ENCODE assay signal across 24 cellular contexts in genomic region chr9:38289486-38290275, GRCh38.
"Had no signal": no experiment of that assay in that cellular context is flagged by ENCODE, and none has a peak within 500 bp of the region (broad histone marks: within the 10 kb centered on the region; RNA-seq: fewer than 3 reads in every experiment).

No MANE protein-coding gene starts in this region.

- H3K4me3 ChIP-seq: esophagus muscularis mucosa, gastrocnemius medialis, heart right ventricle, lung, neural progenitor cell, prostate gland, spleen, thoracic aorta, transverse colon had no signal

- H3K27ac ChIP-seq: epithelial cell of prostate, esophagus muscularis mucosa, gastrocnemius medialis, heart right ventricle, neural progenitor cell, parathyroid adenoma, prostate gland, spleen, thoracic aorta, transverse colon had no signal

- H3K36me3 ChIP-seq: esophagus muscularis mucosa, gastrocnemius medialis, heart right ventricle, neural progenitor cell, prostate gland, spleen, thoracic aorta, transverse colon had no signal

- H3K27me3 ChIP-seq: esophagus muscularis mucosa, gastrocnemius medialis, neural progenitor cell, spleen, transverse colon had no signal

- DNase-seq: effector memory CD8-positive, alpha-beta T cell; gastrocnemius medialis; heart right ventricle; hypothalamus; islet precursor cell; left ventricle myocardium superior; mesenchymal stem cell; natural killer cell; occipital lobe; spleen; stimulated activated CD4-positive, alpha-beta T cell treated with anti-CD3 and anti-CD28 coated beads, Interleukin-15, amount 100 ng/mL, for 24 hours; stimulated activated CD4-positive, alpha-beta T cell treated with anti-CD3 and anti-CD28 coated beads, Interleukin-1b, Interleukin-23, amount 100 ng/mL, for 48 hours; stimulated activated CD4-positive, alpha-beta T cell treated with anti-CD3 and anti-CD28 coated beads, Interleukin-4, amount 100 ng/mL, for 24 hours; stimulated activated naive CD8-positive, alpha-beta T cell treated with anti-CD3 and anti-CD28 coated beads, Interleukin-15, amount 100 ng/mL, for 72 hours; transverse colon had no signal

- H3K4me2 ChIP-seq: neural progenitor cell had no signal

- H3K9me3 ChIP-seq: esophagus muscularis mucosa, gastrocnemius medialis, heart right ventricle, prostate gland, spleen, thoracic aorta, transverse colon had no signal

- H2AFZ ChIP-seq: neural progenitor cell, parathyroid adenoma had no signal

- ATAC-seq: effector memory CD8-positive, alpha-beta T cell; gastrocnemius medialis; heart right ventricle; left ventricle myocardium superior; natural killer cell; sciatic nerve; stimulated activated memory B cell treated with anti-CD40 and anti-IgM and Interleukin-4, amounts not matched to agents 10 μg/mL and 1 μg/mL and 100 μg/mL, for 72 hours; stimulated activated naive CD8-positive, alpha-beta T cell treated with anti-CD3 and anti-CD28 coated beads, Interleukin-15, amount 100 ng/mL, for 72 hours had no signal

- H3K4me1 ChIP-seq: gastrocnemius medialis, parathyroid adenoma, prostate gland, spleen had no signal

- H3K9ac ChIP-seq: neural progenitor cell, parathyroid adenoma had no signal
